13 cellular contexts compared by ENCODE assay signal in genomic region chr5:9622891-9623547, GRCh38. TPM values are rescaled to one million over a fixed set of nuclear protein-coding genes. Genes with fewer than 3 reads are reported as not detected.
A peak's percentile ranks its signal among the peaks of the same experiment; 100 is the strongest.
DNase-seq lines count a peak whose midpoint lies in the region; ATAC-seq, FAIRE-seq and TF ChIP-seq lines count a peak whose summit lies in the region.
"Had no signal": no experiment of that assay in that cellular context is flagged by ENCODE, and none has a peak within 500 bp of the region (broad histone marks: within the 10 kb centered on the region; RNA-seq: fewer than 3 reads in every experiment).

No MANE protein-coding gene starts in this region.

- peak; percentile 73 for DNase-seq in AG04450 (ENCODE audit: low read depth, low spot score)
- DNase-seq in RCC 7860 (ENCODE audit: low spot score): peak; percentile 98
- DNase-seq in heart right ventricle: no peak
- no peak for DNase-seq in activated naive CD4-positive, alpha-beta T cell (lab: John Stamatoyannopoulos, UW)
- DNase-seq in DMS 273 (lab: John Stamatoyannopoulos, UW; ENCODE audit: unreplicated experiment): no peak
- DNase-seq in activated T-cell treated with anti-CD3 and anti-CD28 coated beads for 4 hours: no peak
- DNase-seq: activated CD4-positive, alpha-beta T cell treated with anti-CD3 and anti-CD28 coated beads, Interleukin-2, amount 50 U/mL, for 48 hours; CD4-positive, alpha-beta T cell; central memory CD4-positive, alpha-beta T cell; NCI-H1436 had no signal

- H3K4me3 ChIP-seq in AG04450 (ENCODE audit: low read depth, low read length) (no peak overlapping the region), heart right ventricle (no peak overlapping the region)

- intact Hi-C loops in heart right ventricle (cut with DNase I): no loop called here

- ATAC-seq in GM21786 (IDR thresholded peaks at IDR 0.05; ENCODE audit: unreplicated experiment) (peak; percentile 54), heart right ventricle (peak in 7 of 8 donors; percentile 53 to 82 (median 72)), HG02840 (IDR thresholded peaks at IDR 0.05; ENCODE audit: low FRiP score, unreplicated experiment) (no peak)

- H3K4me1 ChIP-seq in heart right ventricle: peaks cover 0 to 43% (median 18%) of the 10 kb centered on the region in 9 donors

- H3K27me3 ChIP-seq in AG04450 (ENCODE audit: control insufficient read depth, insufficient read depth, low read length): no peaks in the 10 kb centered on the region
- H3K27me3 ChIP-seq in heart right ventricle: no peaks in the 10 kb centered on the region

- 8 to 15% methylated on average over 7 of the region's 7 CpGs for WGBS in heart right ventricle, 2 donors

- TF ChIP-seq CTCF in AG04450 (IDR thresholded peaks at IDR 0.05; ENCODE audit: low read depth, low read length) (no peak), heart right ventricle (IDR thresholded peaks at IDR 0.05) (no peak)

- H3K36me3 ChIP-seq in heart right ventricle: no peaks in the 10 kb centered on the region

- FAIRE-seq in RCC 7860 (lab: Jason Lieb, UNC): no peak

- CTCF ChIA-PET in AG04450 (lab: Charles Lee): interaction anchor here (1.0 to 1.9 kb wide), 2 partner anchors 14 to 79 kb away, joined by 4 to 5 read pairs; no protein-coding TSS in a partner anchor

- POLR2A ChIA-PET in AG04450 (lab: Yijun Ruan, JAX): interaction anchor here (0.8 kb wide), 1 partner anchor 76 kb away, joined by 4 read pairs; no protein-coding TSS in a partner anchor

- peak overlapping the region; percentile 78 for H3K27ac ChIP-seq in AG04450 (ENCODE audit: low read depth, low read length)
- peak overlapping the region in 5 of 10 donors; percentile 72 to 85 (median 78) for H3K27ac ChIP-seq in heart right ventricle

- H3K9me3 ChIP-seq in AG04450 (ENCODE audit: control insufficient read depth, insufficient read depth, low read length) (no peaks in the 10 kb centered on the region), heart right ventricle (no peaks in the 10 kb centered on the region)

RNA-seq across cellular contexts. Expression of gene TAS2R1, which starts 7.1 kb away (rescaled TPM):
- polyA plus RNA-seq in AG04450 (2011; rRNA removed) (0.09 and 0.14 TPM in 2 replicates), heart right ventricle (not detected)
- not detected in 2 replicates for polyA minus RNA-seq in AG04450 (2011; rRNA and poly(A)+ RNA removed)
- not detected for total RNA-seq in heart right ventricle
- total RNA-seq: CD4-positive, alpha-beta T cell; omental fat pad had no signal

Comparison
In these comparisons a context has a peak if more than half of its experiments do, and no peak if none do; other contexts are left out.
1. DNase-seq: peak in AG04450 (single experiment) and RCC 7860 (single experiment); none in heart right ventricle (0 of 2), activated naive CD4-positive, alpha-beta T cell (0 of 4), DMS 273 (single experiment) and activated T-cell treated with anti-CD3 and anti-CD28 coated beads for 4 hours (single experiment).